15 cellular contexts compared by ENCODE assay signal in genomic region chr7:128178611-128179010, GRCh38.
"Had no signal": no experiment of that assay in that cellular context is flagged by ENCODE, and none has a peak within 500 bp of the region (broad histone marks: within the 10 kb centered on the region; RNA-seq: fewer than 3 reads in every experiment).

No MANE protein-coding gene starts in this region.

- DNase-seq: activated CD4-positive, alpha-beta T cell treated with anti-CD3 and anti-CD28 coated beads, Interleukin-2, amount 50 U/mL, for 4 hours; activated gamma-delta T cell treated with Interleukin-2 at 50 U/mL for 16 hours; activated naive CD8-positive, alpha-beta T cell treated with anti-CD3 and anti-CD28 coated beads for 36 hours; activated T-cell treated with anti-CD3 and anti-CD28 coated beads, Interleukin-2, amount 50 U/mL, for 1 hour; aorta; esophagus squamous epithelium; foreskin fibroblast; mammary epithelial cell; right lobe of liver; T-helper 2 cell had no signal

- H3K4me3 Mint-ChIP-seq: activated naive CD8-positive, alpha-beta T cell treated with anti-CD3 and anti-CD28 coated beads for 36 hours; nephron; stimulated activated effector memory CD8-positive, alpha-beta T cell treated with anti-CD3 and anti-CD28 coated beads, Interleukin-12 subunit alpha, Interleukin-12 subunit beta, amount 100 ng/mL, for 72 hours had no signal

- H3K27ac Mint-ChIP-seq: activated naive CD8-positive, alpha-beta T cell treated with anti-CD3 and anti-CD28 coated beads for 36 hours; nephron had no signal

- H3K9me3 Mint-ChIP-seq: activated naive CD8-positive, alpha-beta T cell treated with anti-CD3 and anti-CD28 coated beads for 36 hours; nephron; stimulated activated effector memory CD8-positive, alpha-beta T cell treated with anti-CD3 and anti-CD28 coated beads, Interleukin-12 subunit alpha, Interleukin-12 subunit beta, amount 100 ng/mL, for 72 hours had no signal

- H3K4me1 ChIP-seq: esophagus squamous epithelium, prostate gland, right lobe of liver had no signal

- H3K4me1 Mint-ChIP-seq: activated naive CD8-positive, alpha-beta T cell treated with anti-CD3 and anti-CD28 coated beads for 36 hours; nephron; stimulated activated effector memory CD8-positive, alpha-beta T cell treated with anti-CD3 and anti-CD28 coated beads, Interleukin-12 subunit alpha, Interleukin-12 subunit beta, amount 100 ng/mL, for 72 hours had no signal

- H3K36me3 Mint-ChIP-seq: activated naive CD8-positive, alpha-beta T cell treated with anti-CD3 and anti-CD28 coated beads for 36 hours; stimulated activated effector memory CD8-positive, alpha-beta T cell treated with anti-CD3 and anti-CD28 coated beads, Interleukin-12 subunit alpha, Interleukin-12 subunit beta, amount 100 ng/mL, for 72 hours had no signal

- H3K27ac ChIP-seq: esophagus squamous epithelium, prostate gland, right lobe of liver, tibial nerve had no signal

- H3K4me3 ChIP-seq: esophagus squamous epithelium, prostate gland, right lobe of liver, tibial nerve had no signal

- H3K9me3 ChIP-seq: esophagus squamous epithelium, prostate gland, right lobe of liver, tibial nerve had no signal

- H3K36me3 ChIP-seq: esophagus squamous epithelium, prostate gland, right lobe of liver, tibial nerve had no signal

- ATAC-seq: activated CD4-positive, CD25-positive, alpha-beta regulatory T cell treated with anti-CD3 and anti-CD28 coated beads, Interleukin-2, amount 50 U/mL, for 24 hours; stimulated activated effector memory CD8-positive, alpha-beta T cell treated with anti-CD3 and anti-CD28 coated beads, Interleukin-12 subunit alpha, Interleukin-12 subunit beta, amount 100 ng/mL, for 72 hours had no signal
